In the genomic region with DNA sequence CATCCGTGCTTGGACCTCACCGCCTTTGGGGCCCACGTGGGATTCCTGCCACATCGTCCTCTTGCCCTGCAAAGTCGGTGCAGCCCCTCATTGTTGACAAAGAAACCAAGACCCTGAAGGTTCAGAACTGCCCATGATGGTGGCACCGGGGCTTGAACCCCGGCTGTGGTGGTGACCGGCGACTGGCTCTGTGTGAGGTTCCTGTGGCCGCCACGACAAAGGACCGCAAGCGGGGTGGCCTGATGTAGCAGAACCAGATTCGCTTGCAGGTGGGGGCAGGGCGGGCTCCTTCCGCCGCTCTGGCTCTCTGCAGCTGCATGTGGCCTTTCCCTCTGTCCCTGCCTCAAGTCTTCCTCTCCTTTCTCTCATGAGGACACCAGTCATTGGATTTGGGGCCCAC, we compare ENCODE assay signal across 22 cellular contexts. TPM values are rescaled to one million over a fixed set of nuclear protein-coding genes. Genes with fewer than 3 reads are reported as not detected.
"Had no signal": no experiment of that assay in that cellular context is flagged by ENCODE, and none has a peak within 500 bp of the region (broad histone marks: within the 10 kb centered on the region; RNA-seq: fewer than 3 reads in every experiment).

No MANE protein-coding gene starts in this region.

- H3K36me3 ChIP-seq: gastrocnemius medialis, ovary, thoracic aorta, transverse colon had no signal

- DNase-seq: cortex of kidney; effector memory CD8-positive, alpha-beta T cell; gastrocnemius medialis; heart right ventricle; hypothalamus; kidney glomerular epithelial cell; mesendoderm; naive thymus-derived CD4-positive, alpha-beta T cell; nucleus accumbens; ovary; small intestine; stimulated activated CD4-positive, alpha-beta T cell treated with anti-CD3 and anti-CD28 coated beads, Interleukin-12 subunit alpha, Interleukin-12 subunit beta, amount 100 ng/mL, for 4 hours; stimulated activated naive CD4-positive, alpha-beta T cell; stomach; substantia nigra; transverse colon had no signal

- H3K27me3 ChIP-seq: ovary, right atrium auricular region, transverse colon had no signal

- ATAC-seq: effector memory CD8-positive, alpha-beta T cell; gastrocnemius medialis; heart right ventricle; naive thymus-derived CD4-positive, alpha-beta T cell had no signal

- FAIRE-seq: islet of Langerhans, small intestine had no signal

- H3K4me3 ChIP-seq: esophagus muscularis mucosa, gastrocnemius medialis, heart right ventricle, ovary, right atrium auricular region, stomach, thoracic aorta, transverse colon had no signal

- H3K27ac ChIP-seq: epithelial cell of prostate, esophagus muscularis mucosa, gastrocnemius medialis, heart right ventricle, ovary, right atrium auricular region, stomach, thoracic aorta, transverse colon had no signal

- H3K9me3 ChIP-seq: esophagus muscularis mucosa, gastrocnemius medialis, heart right ventricle, ovary, right atrium auricular region, stomach, thoracic aorta, transverse colon had no signal

RNA-seq across cellular contexts. Expression of gene NTSR1, which starts 37.6 kb away (rescaled TPM):
- total RNA-seq: thoracic aorta, ureter had no signal
- polyA plus RNA-seq: heart right ventricle; naive thymus-derived CD4-positive, alpha-beta T cell had no signal
